In the genomic region with DNA sequence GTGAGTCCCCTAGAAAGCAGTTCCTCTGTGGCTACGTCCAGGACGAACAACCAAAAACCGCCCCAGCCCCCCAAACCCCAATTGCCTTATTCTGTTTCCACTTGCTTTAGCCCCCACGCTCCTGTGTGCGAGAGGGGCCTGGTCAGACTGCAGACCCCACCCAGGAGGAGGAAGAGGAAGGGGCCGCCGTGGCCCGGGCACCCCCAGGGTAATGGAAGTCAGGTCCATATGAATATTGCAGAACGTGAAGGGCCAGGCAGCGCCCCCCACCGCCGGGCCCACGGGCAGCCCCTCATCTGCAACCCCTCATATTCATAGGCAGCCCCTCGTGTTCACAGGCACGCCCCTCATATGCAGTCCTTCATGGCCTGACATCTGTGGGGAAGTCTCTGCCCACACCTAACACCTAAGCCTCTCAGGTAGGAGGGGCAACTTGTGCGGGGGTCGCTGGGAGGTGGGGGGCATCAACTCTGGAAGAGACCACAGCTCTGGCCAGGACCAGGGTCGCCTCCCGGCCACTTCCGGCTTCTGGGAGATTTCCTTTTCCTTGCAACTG, we compare ENCODE assay signal across 10 cellular contexts. TPM values are rescaled to one million over a fixed set of nuclear protein-coding genes. Genes with fewer than 3 reads are reported as not detected.
DNase-seq lines count a peak whose midpoint lies in the region; ATAC-seq, FAIRE-seq and TF ChIP-seq lines count a peak whose summit lies in the region.
"Had no signal": no experiment of that assay in that cellular context is flagged by ENCODE, and none has a peak within 500 bp of the region (broad histone marks: within the 10 kb centered on the region; RNA-seq: fewer than 3 reads in every experiment).

No MANE protein-coding gene starts in this region.

- H4K20me1 ChIP-seq in H1 (replicated peaks in 1 of 2; ENCODE audit: control insufficient read depth in 1 of 2, insufficient read depth in 2 of 2, low read length in 2 of 2), result peaks cover 13 to 19% of the 10 kb centered on the region in 2 experiments

- H3K23me2 ChIP-seq in H1 (ENCODE audit: low read depth, low read length), result peaks cover 26% of the 10 kb centered on the region; the same call in 1 of the 2 replicates

- no peak overlapping the region for H3K18ac ChIP-seq in H1 (ENCODE audit: extremely low read depth, low read length)

- no peak for FAIRE-seq in H1 (lab: Jason Lieb, UNC)

- no peak for DNase-seq in BJ (ENCODE audit: low read depth)
- no peak for DNase-seq in H1 (ENCODE audit: low read depth in 1 of 2, low spot score in 2 of 2)
- no peak for DNase-seq in NCI-H1092 treated with DMSO at 0.1 percent for 48 hours (lab: John Stamatoyannopoulos, UW)
- no peak for DNase-seq in SKM-1 treated with dmso at 0.1 percent for 144 hours (lab: John Stamatoyannopoulos, UW; ENCODE audit: unreplicated experiment)
- DNase-seq in RPMI8226, result no peak
- DNase-seq: cerebellar nuclear complex had no signal

- no peak overlapping the region for H3K56ac ChIP-seq in H1 (replicated peaks; ENCODE audit: insufficient read length, low read depth, low read length)

- no peak overlapping the region for H2BK120ac ChIP-seq in H1 (replicated peaks; ENCODE audit: low read depth, low read length)

- H2BK12ac ChIP-seq in H1 (ENCODE audit: low read depth, low read length), result no peak overlapping the region

- H4K91ac ChIP-seq in H1 (replicated peaks; ENCODE audit: insufficient read length, low read length), result peak overlapping the region; percentile 80

- H2AK5ac ChIP-seq in H1 (ENCODE audit: low read depth, low read length), result no peak overlapping the region

- no peak for TF ChIP-seq EP300 in H1 (IDR thresholded peaks at IDR 0.05; ENCODE audit: borderline replicate concordance in 1 of 2, low read depth in 2 of 2, low read length in 2 of 2)

- POLR2A ChIA-PET in BJ (lab: Charles Lee), result no interaction called here
- POLR2A ChIA-PET in H1 (lab: Charles Lee; ENCODE audit: partially characterized antibody), result interaction anchor here (0.7 to 3.1 kb wide), 3 partner anchors 11 to 38 kb away, joined by 3 to 18 read pairs (median 5); partner anchors contain the start of gene PLEKHG4B

- H3K23ac ChIP-seq in H1 (ENCODE audit: insufficient read length), result no peak overlapping the region

- peaks cover 0 to 12% (median 4%) of the 10 kb centered on the region in 4 experiments; a peak in 5 of 7 replicates for H3K4me1 ChIP-seq in H1 (replicated peaks in 1 of 4; ENCODE audit: control insufficient read depth in 3 of 4, insufficient read depth in 4 of 4, low read length in 3 of 4)
- H3K4me1 ChIP-seq in neuron (ENCODE audit: insufficient read depth, low read length), result peaks cover 29% of the 10 kb centered on the region

- no peak overlapping the region for H3K14ac ChIP-seq in H1 (ENCODE audit: insufficient read length)

- no peak overlapping the region for H2BK5ac ChIP-seq in H1 (ENCODE audit: low read depth, low read length)

- H3K9ac ChIP-seq in H1 (replicated peaks in 1 of 4; ENCODE audit: extremely low read depth in 1 of 4, low read depth in 3 of 4, low read length in 3 of 4), result peak overlapping the region in 1 of 4 experiments; percentile 24; a peak in 1 of 7 replicates

- peak overlapping the region in 3 of 4 donors; percentile 40 to 70 (median 44) for H3K4me3 Mint-ChIP-seq in IgD-negative memory B cell

- no peak overlapping the region for H3K4ac ChIP-seq in H1 (replicated peaks; ENCODE audit: insufficient read length, low read depth, low read length)

- TF ChIP-seq POLR2A in H1 (IDR thresholded peaks at IDR 0.05; ENCODE audit: control extremely low read depth in 1 of 2, low read depth in 2 of 2, low read length in 2 of 2), result no peak; a peak in 1 of 3 replicates

- CTCF ChIA-PET in BJ (lab: Yijun Ruan, JAX) (no interaction called here), H1 (lab: Charles Lee; ENCODE audit: partially characterized antibody) (interaction anchor here (1.0 to 1.7 kb wide), 2 partner anchors 27 to 133 kb away, joined by 3 to 6 read pairs; no protein-coding TSS in a partner anchor)

- H3K27me3 ChIP-seq in BJ (ENCODE audit: control insufficient read depth, insufficient read depth, low read length) (peaks cover 9% of the 10 kb centered on the region), H1 (replicated peaks in 1 of 4; ENCODE audit: control insufficient read depth in 3 of 4, extremely low read depth in 1 of 4, insufficient read depth in 3 of 4, low read length in 3 of 4) (peaks cover 20 to 45% (median 37%) of the 10 kb centered on the region in 4 experiments), neuron (ENCODE audit: insufficient read depth, low read length) (peaks cover 4% of the 10 kb centered on the region)

- H3K36me3 ChIP-seq in BJ (ENCODE audit: control insufficient read depth, insufficient read depth, low read length) (no peaks in the 10 kb centered on the region), H1 (ENCODE audit: control insufficient read depth in 2 of 4, insufficient read depth in 4 of 4, low read length in 3 of 4) (no peaks in the 10 kb centered on the region), neuron (ENCODE audit: insufficient read depth, low read length) (peaks cover 14% of the 10 kb centered on the region)

- H2BK20ac ChIP-seq in H1 (ENCODE audit: low read length), result no peak overlapping the region

- 30% methylated on average over 18 of the region's 20 CpGs; no CpG with 5 or more reads in 1 of the 2 experiments for WGBS in H1 (ENCODE audit: extremely low coverage in 1 of 2, insufficient coverage in 1 of 2, insufficient read length in 1 of 2, insufficient replicate concordance in 2 of 2, low coverage in 1 of 2, low lambda C conversion rate in 2 of 2, missing lambda C conversion rate in 1 of 2), 2 experiments

- H3K4me2 ChIP-seq in H1 (ENCODE audit: insufficient read depth in 1 of 2, low read depth in 2 of 2, low read length in 2 of 2), result peak overlapping the region; percentile 70 to 79

- H4K5ac ChIP-seq in H1 (ENCODE audit: insufficient read length, low read depth, low read length), result peak overlapping the region; percentile 2

- no peak for TF ChIP-seq CTCF in BJ (IDR thresholded peaks at IDR 0.05; ENCODE audit: insufficient read depth, low read depth, low read length)
- TF ChIP-seq CTCF in H1 (IDR thresholded peaks at IDR 0.05; ENCODE audit: control extremely low read depth in 1 of 3, insufficient read depth in 1 of 3, low read depth in 1 of 3, low read length in 3 of 3), result no peak

- H3K4me1 Mint-ChIP-seq in IgD-negative memory B cell, result no peaks in the 10 kb centered on the region

- peaks cover 28% of the 10 kb centered on the region for H3K27me3 Mint-ChIP-seq in IgD-negative memory B cell

- H2BK15ac ChIP-seq in H1 (ENCODE audit: low read length), result no peak overlapping the region

- peaks cover 2% of the 10 kb centered on the region; the same call in 1 of the 2 replicates for H3K79me1 ChIP-seq in H1 (ENCODE audit: low read depth, low read length)

- H3K79me2 ChIP-seq in H1 (ENCODE audit: control insufficient read depth in 1 of 2, insufficient read depth in 2 of 2, low read length in 2 of 2), result peaks cover 0 to 5% of the 10 kb centered on the region in 2 experiments; a peak in 1 of 4 replicates

- H3K9me3 Mint-ChIP-seq in IgD-negative memory B cell, result peaks cover 3 to 9% (median 7%) of the 10 kb centered on the region in 3 donors

- no peak overlapping the region for H4K8ac ChIP-seq in H1 (ENCODE audit: extremely low read depth, insufficient read depth, low read length)

- H2AFZ ChIP-seq in H1 (ENCODE audit: low read length) (no peak overlapping the region), neuron (ENCODE audit: low read depth, low read length) (peak overlapping the region; percentile 53)

- H3K9me3 ChIP-seq in H1 (ENCODE audit: insufficient read depth in 2 of 2, low read depth in 1 of 2, low read length in 1 of 2), result no peaks in the 10 kb centered on the region
- peaks cover 11% of the 10 kb centered on the region for H3K9me3 ChIP-seq in neuron (ENCODE audit: low read length)

- H3K27ac Mint-ChIP-seq in IgD-negative memory B cell, result no peak overlapping the region

- peaks cover 1% of the 10 kb centered on the region for H3K36me3 Mint-ChIP-seq in IgD-negative memory B cell

- TF ChIP-seq RAD21 in H1 (IDR thresholded peaks at IDR 0.05 in 1 of 2, conservative IDR thresholded peaks at IDR 0.05 in 1 of 2; ENCODE audit: low read depth in 2 of 2, low read length in 2 of 2), result no peak

- H3K4me3 ChIP-seq in BJ (ENCODE audit: low read depth, low read length) (peak overlapping the region; percentile 49), H1 (ENCODE audit: extremely low read depth in 1 of 4, insufficient read depth in 2 of 4, low read depth in 3 of 4, low read length in 4 of 4) (peak overlapping the region; percentile 57 to 92 (median 74)), neuron (ENCODE audit: low read length) (peak overlapping the region; percentile 81)

- H3K27ac ChIP-seq in H1 (ENCODE audit: low read depth, low read length), result no peak overlapping the region

- ATAC-seq in GM21737 (IDR thresholded peaks at IDR 0.05; ENCODE audit: unreplicated experiment), result no peak

TF ChIP-seq in H1, 55 proteins besides CTCF, POLR2A, EP300 and RAD21 (continues in another document):
- TF ChIP-seq FOSL1 (IDR thresholded peaks at IDR 0.05; ENCODE audit: insufficient read depth, low read depth, low read length), result no peak
- TF ChIP-seq BACH1 (IDR thresholded peaks at IDR 0.05; ENCODE audit: low read length), result no peak
- no peak for TF ChIP-seq E2F6 (IDR thresholded peaks at IDR 0.05)
- no peak for TF ChIP-seq KDM1A (IDR thresholded peaks at IDR 0.05; ENCODE audit: borderline replicate concordance, low read length)
- TF ChIP-seq RFX5 (IDR thresholded peaks at IDR 0.05; ENCODE audit: borderline replicate concordance, low read depth, low read length), result no peak
- no peak for TF ChIP-seq MAFK (IDR thresholded peaks at IDR 0.05; ENCODE audit: low read depth, low read length)
- peak; percentile 19; the same call in 1 of the 2 replicates for TF ChIP-seq SUZ12 (IDR thresholded peaks at IDR 0.05; ENCODE audit: low read length)

RNA-seq across cellular contexts. Expression of gene PLEKHG4B, which starts 37.7 kb away (rescaled TPM):
- polyA plus RNA-seq in BJ (2011; rRNA removed) (0.72 and 1.4 TPM in 2 replicates), IgD-negative memory B cell (not detected), H1 (2011; rRNA removed) (31.1 and 35.1 TPM in 2 replicates)
- 1.2 and 1.7 TPM in 2 replicates for polyA minus RNA-seq in BJ (2011; rRNA and poly(A)+ RNA removed)
- 42.9 and 43.6 TPM in 2 replicates for total RNA-seq in H1 (2021; fragmentation: NEBNext Ultra II Directional; extraction: Animal tissue kit (Norgen Biotek cat#: 25700))
- 27.6 TPM for polyA plus RNA-seq in H1 (2011; cell fraction: cytosol; rRNA removed)
- polyA plus RNA-seq in H1 (2011; cell fraction: nucleus; rRNA removed), result 88.3 TPM
- 26.7 to 37.9 TPM (median 36.4 TPM) in 4 replicates for polyA plus RNA-seq in H1 (2012, experiment 1 of 2)
- 21.7 TPM for polyA plus RNA-seq in H1 (2012, experiment 2 of 2)
- polyA plus RNA-seq in H1 (2013, experiment 1 of 2), result 30.4 TPM
- polyA plus RNA-seq in H1 (2013, experiment 2 of 2), result 26.1 TPM
- 22.7 and 25.5 TPM in 2 replicates for polyA minus RNA-seq in H1 (2011; rRNA and poly(A)+ RNA removed)
- 19.9 TPM for polyA minus RNA-seq in H1 (2011; cell fraction: cytosol; rRNA and poly(A)+ RNA removed)
- polyA minus RNA-seq in H1 (2011; cell fraction: nucleus; rRNA and poly(A)+ RNA removed), result 28.8 TPM
- total RNA-seq: T-helper 2 cell treated with Interferon-gamma antibody and Interleukin-4, amounts not matched to agents 100 ng/mL and 5 ng/mL, for 36 hours had no signal
